Comparison of ENCODE assay signal across 15 cellular contexts in genomic region chr2:98867539-98868309, GRCh38.
DNase-seq lines count a peak whose midpoint lies in the region; ATAC-seq and TF ChIP-seq lines count a peak whose summit lies in the region.
"Had no signal": no experiment of that assay in that cellular context is flagged by ENCODE, and none has a peak within 500 bp of the region (broad histone marks: within the 10 kb centered on the region; RNA-seq: fewer than 3 reads in every experiment).

No MANE protein-coding gene starts in this region.

- no peak overlapping the region for H3K4me3 ChIP-seq in SK-N-SH (ENCODE audit: low read depth in 2 of 2, low read length in 1 of 2)
- no peak overlapping the region for H3K4me3 ChIP-seq in fibroblast of lung (replicated peaks in 1 of 4; ENCODE audit: control extremely low read depth in 1 of 4, insufficient read depth in 1 of 4, low read depth in 3 of 4, low read length in 4 of 4)
- H3K4me3 ChIP-seq in brain microvascular endothelial cell (ENCODE audit: low read depth, low read length), result no peak overlapping the region
- H3K4me3 ChIP-seq: A549, smooth muscle cell, tibial nerve had no signal

- no peaks in the 10 kb centered on the region for H4K20me1 ChIP-seq in SK-N-SH (ENCODE audit: insufficient read depth)
- no peaks in the 10 kb centered on the region for H4K20me1 ChIP-seq in fibroblast of lung (ENCODE audit: control insufficient read depth, extremely low read depth, insufficient read depth, low read length)

- TF ChIP-seq EP300 in SK-N-SH (IDR thresholded peaks at IDR 0.05; ENCODE audit: borderline replicate concordance in 1 of 2, low read depth in 1 of 2, low read length in 1 of 2), result no peak

- no peak overlapping the region for H3K4me2 ChIP-seq in SK-N-SH
- no peak overlapping the region for H3K4me2 ChIP-seq in fibroblast of lung (ENCODE audit: extremely low read depth, insufficient read depth, low read length)
- H3K4me2 ChIP-seq: A549, smooth muscle cell had no signal

- no peaks in the 10 kb centered on the region for H3K9me2 ChIP-seq in SK-N-SH

- H3F3A ChIP-seq in SK-N-SH (replicated peaks; ENCODE audit: insufficient read depth), result peaks cover 3% of the 10 kb centered on the region

- H3K27ac ChIP-seq in SK-N-SH (ENCODE audit: low read depth in 2 of 2, low read length in 1 of 2) (peak overlapping the region in 1 of 2 experiments; percentile 91; a peak in 1 of 4 replicates), fibroblast of lung (ENCODE audit: insufficient read depth, low read length) (no peak overlapping the region), temporal lobe (ENCODE audit: low read depth, low read length) (peak overlapping the region; percentile 12), brain microvascular endothelial cell (no peak overlapping the region)
- H3K27ac ChIP-seq: A549, neutrophil had no signal

- H3K9ac ChIP-seq in SK-N-SH, result no peak overlapping the region
- no peak overlapping the region for H3K9ac ChIP-seq in fibroblast of lung (ENCODE audit: insufficient read depth, low read length)

- WGBS in SK-N-SH (ENCODE audit: low lambda C conversion rate), result 45% methylated on average over 7 of the region's 7 CpGs

- H3K9me3 ChIP-seq in SK-N-SH, result no peaks in the 10 kb centered on the region
- no peaks in the 10 kb centered on the region for H3K9me3 ChIP-seq in fibroblast of lung (ENCODE audit: control insufficient read depth, insufficient read depth, low read depth, low read length)
- H3K9me3 ChIP-seq: A549, Caco-2, neutrophil had no signal

- no peak for ATAC-seq in GM21576 (IDR thresholded peaks at IDR 0.05; ENCODE audit: unreplicated experiment)
- ATAC-seq: A549 had no signal

- H2AFZ ChIP-seq in SK-N-SH (ENCODE audit: low read depth) (no peak overlapping the region), fibroblast of lung (ENCODE audit: low read length) (no peak overlapping the region)

- H3K4me1 ChIP-seq in SK-N-SH (ENCODE audit: control insufficient read depth in 1 of 2, insufficient read depth in 2 of 2, low read depth in 1 of 2, low read length in 1 of 2) (no peaks in the 10 kb centered on the region; a peak in 2 of 4 replicates), fibroblast of lung (ENCODE audit: control insufficient read depth, extremely low read depth, insufficient read depth, low read length) (no peaks in the 10 kb centered on the region)
- H3K4me1 ChIP-seq: tibial nerve had no signal

- CTCF ChIA-PET in SK-N-SH (lab: Yijun Ruan, JAX), result interaction anchor here (0.8 kb wide), 1 partner anchor 30 kb away, joined by 3 read pairs; no protein-coding TSS in a partner anchor

- in situ Hi-C loops in brain microvascular endothelial cell (cut with HindIII; ENCODE audit: low pct_ligation_motif_present, low sequenced_read_pairs), result no loop called here

- peak; percentile 11 for DNase-seq in NCI-H2029 (lab: John Stamatoyannopoulos, UW)
- DNase-seq in NCI-H2029 treated with DMSO at 0.1 percent for 48 hours (lab: John Stamatoyannopoulos, UW), result no peak
- no peak for DNase-seq in SK-N-SH
- peak; percentile 19 to 32 for DNase-seq in fibroblast of lung (ENCODE audit: low read depth in 2 of 2)
- DNase-seq in T1000 (lab: John Stamatoyannopoulos, UW), result no peak
- no peak for DNase-seq in brain microvascular endothelial cell
- DNase-seq: activated naive CD8-positive, alpha-beta T cell treated with anti-CD3 and anti-CD28 coated beads, Interleukin-2, amount 10 ng/mL, durations not matched to agents 7 days and 5 days; NCI-H526 had no signal

- H3K27me3 ChIP-seq in SK-N-SH (ENCODE audit: insufficient read depth), result no peaks in the 10 kb centered on the region
- H3K27me3 ChIP-seq in fibroblast of lung (ENCODE audit: control insufficient read depth, insufficient read depth, low read length), result no peaks in the 10 kb centered on the region
- H3K27me3 ChIP-seq in brain microvascular endothelial cell (replicated peaks), result no peaks in the 10 kb centered on the region
- H3K27me3 ChIP-seq: neutrophil, tibial nerve had no signal

- no peaks in the 10 kb centered on the region for H3K79me2 ChIP-seq in SK-N-SH (ENCODE audit: insufficient read depth)
- no peaks in the 10 kb centered on the region for H3K79me2 ChIP-seq in fibroblast of lung (ENCODE audit: control insufficient read depth, insufficient read depth, low read length)

- TF ChIP-seq CTCF in SK-N-SH (IDR thresholded peaks at IDR 0.05), result no peak
- no peak for TF ChIP-seq CTCF in fibroblast of lung (conservative IDR thresholded peaks at IDR 0.05 in 1 of 2, IDR thresholded peaks at IDR 0.05 in 1 of 2; ENCODE audit: low read depth in 1 of 2, low read length in 2 of 2)
- no peak for TF ChIP-seq CTCF in brain microvascular endothelial cell (IDR thresholded peaks at IDR 0.05; ENCODE audit: low read depth, low read length, missing control alignments)

- POLR2A ChIA-PET in SK-N-SH (lab: Yijun Ruan, JAX), result no interaction called here

- TF ChIP-seq RAD21 in SK-N-SH (IDR thresholded peaks at IDR 0.05; ENCODE audit: low read length), result no peak

- H3K36me3 ChIP-seq in SK-N-SH (replicated peaks in 1 of 2; ENCODE audit: control insufficient read depth in 1 of 2, insufficient read depth in 2 of 2, low read length in 1 of 2) (no peaks in the 10 kb centered on the region), fibroblast of lung (ENCODE audit: control insufficient read depth, insufficient read depth, low read length) (no peaks in the 10 kb centered on the region), brain microvascular endothelial cell (replicated peaks) (no peaks in the 10 kb centered on the region)
- H3K36me3 ChIP-seq: neutrophil, tibial nerve had no signal

TF ChIP-seq in SK-N-SH, 30 proteins besides CTCF, POLR2A, EP300 and RAD21:
- TF ChIP-seq TCF12 (IDR thresholded peaks at IDR 0.05) (peak; percentile 15; the same call in 1 of the 2 replicates), EZH2phosphoT487 (IDR thresholded peaks at IDR 0.05; ENCODE audit: borderline replicate concordance, low read depth) (no peak), FOSL2 (IDR thresholded peaks at IDR 0.05; ENCODE audit: borderline replicate concordance, low read depth) (peak; percentile 41; the same call in 1 of the 2 replicates)

Comparison
In these comparisons a context has a peak if more than half of its experiments do, and no peak if none do; other contexts are left out.
1. DNase-seq: peak in NCI-H2029 (single experiment) and fibroblast of lung (2 of 2); none in NCI-H2029 treated with DMSO at 0.1 percent for 48 hours (single experiment), SK-N-SH (single experiment), T1000 (single experiment) and brain microvascular endothelial cell (single experiment).